Comparison of ENCODE assay signal across 1 cellular context in the genomic region with DNA sequence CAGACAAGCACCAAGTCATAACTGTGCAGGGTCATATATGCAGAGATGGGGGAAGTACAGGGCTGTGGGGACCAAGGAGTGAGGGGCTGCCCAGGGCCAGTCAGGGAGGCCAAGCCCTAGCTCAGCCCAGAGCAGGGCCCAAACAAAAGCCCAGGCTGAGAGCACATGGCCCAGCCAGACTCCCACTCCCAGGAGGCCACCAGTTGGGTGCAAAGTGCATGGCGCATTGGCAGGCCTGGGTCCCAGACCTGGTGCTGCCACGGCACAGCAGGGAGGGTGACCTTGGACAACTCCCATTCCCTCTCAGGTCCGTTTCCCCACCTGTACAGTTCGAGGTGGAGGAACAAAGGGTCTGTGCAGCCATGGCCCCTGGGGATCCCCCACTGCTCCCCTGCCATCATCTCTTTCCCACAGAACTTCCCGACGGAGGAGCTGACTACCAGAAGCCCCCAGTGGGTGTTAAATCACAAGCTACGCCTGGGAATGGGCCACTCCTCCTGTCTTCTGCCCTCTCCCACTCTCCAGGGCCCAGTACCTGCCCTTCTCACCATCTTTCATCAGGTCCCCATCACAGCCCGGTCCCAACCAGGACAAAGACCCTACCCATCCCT.
TF ChIP-seq lines count a peak whose summit lies in the region.

No MANE protein-coding gene starts in this region.

TF ChIP-seq in HepG2, 621 proteins besides CTCF, POLR2A, EP300 and RAD21 (continued from another document and continues in another):
- TF ChIP-seq ETS1 (CRISPR knock-in tag; IDR thresholded peaks at IDR 0.05) (no peak), ZNF605 (CRISPR knock-in tag; IDR thresholded peaks at IDR 0.05) (no peak; the same call in 1 of the 2 replicates), MLLT10 (CRISPR knock-in tag; IDR thresholded peaks at IDR 0.05) (no peak), ZNF10 (CRISPR knock-in tag; IDR thresholded peaks at IDR 0.05; ENCODE audit: borderline replicate concordance, low read depth) (no peak), ETV5 (CRISPR knock-in tag; IDR thresholded peaks at IDR 0.05; ENCODE audit: borderline replicate concordance) (peak; percentile 42; the same call in 1 of the 2 replicates), SP140L (CRISPR knock-in tag; IDR thresholded peaks at IDR 0.05; ENCODE audit: borderline replicate concordance) (no peak), ZFAT (CRISPR knock-in tag; conservative IDR thresholded peaks at IDR 0.05) (no peak), PPARG (CRISPR knock-in tag; conservative IDR thresholded peaks at IDR 0.05) (0 out of 2 replicates have a peak, but pooled peaks have one; percentile 16), ZNF180 (CRISPR knock-in tag; IDR thresholded peaks at IDR 0.05; ENCODE audit: borderline replicate concordance, low read depth) (no peak), RFX1 (IDR thresholded peaks at IDR 0.05) (no peak), FOXO1 (CRISPR knock-in tag; IDR thresholded peaks at IDR 0.05) (peak; percentile 50; the same call in 1 of the 2 replicates), ZNF781 (CRISPR knock-in tag; IDR thresholded peaks at IDR 0.05; ENCODE audit: borderline replicate concordance, not compliant biosample characterization) (peak; percentile 93), ZSCAN20 (CRISPR knock-in tag; IDR thresholded peaks at IDR 0.05; ENCODE audit: borderline replicate concordance) (no peak), MBNL3 (CRISPR knock-in tag; conservative IDR thresholded peaks at IDR 0.05) (no peak), ZFP1 (CRISPR knock-in tag; IDR thresholded peaks at IDR 0.05) (no peak), SPEN (CRISPR knock-in tag; IDR thresholded peaks at IDR 0.05; ENCODE audit: low read depth) (peak; percentile 95), ZBTB1 (CRISPR knock-in tag; IDR thresholded peaks at IDR 0.05; ENCODE audit: borderline replicate concordance) (no peak), SSRP1 (CRISPR knock-in tag; IDR thresholded peaks at IDR 0.05) (no peak; the same call in 1 of the 2 replicates), ZNF343 (CRISPR knock-in tag; IDR thresholded peaks at IDR 0.05) (no peak), NFYB (CRISPR knock-in tag; IDR thresholded peaks at IDR 0.05) (0 out of 2 replicates have a peak, but pooled peaks have one; percentile 23), ZHX2 (IDR thresholded peaks at IDR 0.05; ENCODE audit: low read depth) (no peak; the same call in 1 of the 2 replicates), ZHX2 (CRISPR knock-in tag; IDR thresholded peaks at IDR 0.05; ENCODE audit: borderline replicate concordance) (no peak), HDAC6 (IDR thresholded peaks at IDR 0.05; ENCODE audit: low read depth, low read length) (no peak), ZMYM4 (CRISPR knock-in tag; IDR thresholded peaks at IDR 0.05) (peak; percentile 64), ZFX (CRISPR knock-in tag; IDR thresholded peaks at IDR 0.05; ENCODE audit: low read depth) (peak; percentile 98), FOSL1 (CRISPR knock-in tag; IDR thresholded peaks at IDR 0.05; ENCODE audit: borderline replicate concordance) (no peak), ZNF121 (CRISPR knock-in tag; IDR thresholded peaks at IDR 0.05) (0 out of 2 replicates have a peak, but pooled peaks have one; percentile 25), ZNF512B (CRISPR knock-in tag; IDR thresholded peaks at IDR 0.05; ENCODE audit: borderline replicate concordance) (0 out of 2 replicates have a peak, but pooled peaks have one; percentile 25), SAP130 (CRISPR knock-in tag; IDR thresholded peaks at IDR 0.05; ENCODE audit: low read depth) (peak; percentile 92), ZBTB4 (CRISPR knock-in tag; IDR thresholded peaks at IDR 0.05; ENCODE audit: borderline replicate concordance) (0 out of 2 replicates have a peak, but pooled peaks have one; percentile 33)
- TF ChIP-seq, protein P1, sequence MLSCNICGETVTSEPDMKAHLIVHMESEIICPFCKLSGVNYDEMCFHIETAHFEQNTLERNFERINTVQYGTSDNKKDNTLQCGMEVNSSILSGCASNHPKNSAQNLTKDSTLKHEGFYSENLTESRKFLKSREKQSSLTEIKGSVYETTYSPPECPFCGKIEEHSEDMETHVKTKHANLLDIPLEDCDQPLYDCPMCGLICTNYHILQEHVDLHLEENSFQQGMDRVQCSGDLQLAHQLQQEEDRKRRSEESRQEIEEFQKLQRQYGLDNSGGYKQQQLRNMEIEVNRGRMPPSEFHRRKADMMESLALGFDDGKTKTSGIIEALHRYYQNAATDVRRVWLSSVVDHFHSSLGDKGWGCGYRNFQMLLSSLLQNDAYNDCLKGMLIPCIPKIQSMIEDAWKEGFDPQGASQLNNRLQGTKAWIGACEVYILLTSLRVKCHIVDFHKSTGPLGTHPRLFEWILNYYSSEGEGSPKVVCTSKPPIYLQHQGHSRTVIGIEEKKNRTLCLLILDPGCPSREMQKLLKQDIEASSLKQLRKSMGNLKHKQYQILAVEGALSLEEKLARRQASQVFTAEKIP (CRISPR knock-in tag; IDR thresholded peaks at IDR 0.05; ENCODE audit: borderline replicate concordance), result no peak
- TF ChIP-seq, protein P2, sequence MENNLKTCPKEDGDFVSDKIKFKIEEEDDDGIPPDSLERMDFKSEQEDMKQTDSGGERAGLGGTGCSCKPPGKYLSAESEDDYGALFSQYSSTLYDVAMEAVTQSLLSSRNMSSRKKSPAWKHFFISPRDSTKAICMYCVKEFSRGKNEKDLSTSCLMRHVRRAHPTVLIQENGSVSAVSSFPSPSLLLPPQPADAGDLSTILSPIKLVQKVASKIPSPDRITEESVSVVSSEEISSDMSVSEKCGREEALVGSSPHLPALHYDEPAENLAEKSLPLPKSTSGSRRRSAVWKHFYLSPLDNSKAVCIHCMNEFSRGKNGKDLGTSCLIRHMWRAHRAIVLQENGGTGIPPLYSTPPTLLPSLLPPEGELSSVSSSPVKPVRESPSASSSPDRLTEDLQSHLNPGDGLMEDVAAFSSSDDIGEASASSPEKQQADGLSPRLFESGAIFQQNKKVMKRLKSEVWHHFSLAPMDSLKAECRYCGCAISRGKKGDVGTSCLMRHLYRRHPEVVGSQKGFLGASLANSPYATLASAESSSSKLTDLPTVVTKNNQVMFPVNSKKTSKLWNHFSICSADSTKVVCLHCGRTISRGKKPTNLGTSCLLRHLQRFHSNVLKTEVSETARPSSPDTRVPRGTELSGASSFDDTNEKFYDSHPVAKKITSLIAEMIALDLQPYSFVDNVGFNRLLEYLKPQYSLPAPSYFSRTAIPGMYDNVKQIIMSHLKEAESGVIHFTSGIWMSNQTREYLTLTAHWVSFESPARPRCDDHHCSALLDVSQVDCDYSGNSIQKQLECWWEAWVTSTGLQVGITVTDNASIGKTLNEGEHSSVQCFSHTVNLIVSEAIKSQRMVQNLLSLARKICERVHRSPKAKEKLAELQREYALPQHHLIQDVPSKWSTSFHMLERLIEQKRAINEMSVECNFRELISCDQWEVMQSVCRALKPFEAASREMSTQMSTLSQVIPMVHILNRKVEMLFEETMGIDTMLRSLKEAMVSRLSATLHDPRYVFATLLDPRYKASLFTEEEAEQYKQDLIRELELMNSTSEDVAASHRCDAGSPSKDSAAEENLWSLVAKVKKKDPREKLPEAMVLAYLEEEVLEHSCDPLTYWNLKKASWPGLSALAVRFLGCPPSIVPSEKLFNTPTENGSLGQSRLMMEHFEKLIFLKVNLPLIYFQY (CRISPR knock-in tag; IDR thresholded peaks at IDR 0.05; ENCODE audit: borderline replicate concordance), result peak; percentile 92
- TF ChIP-seq, protein P3, sequence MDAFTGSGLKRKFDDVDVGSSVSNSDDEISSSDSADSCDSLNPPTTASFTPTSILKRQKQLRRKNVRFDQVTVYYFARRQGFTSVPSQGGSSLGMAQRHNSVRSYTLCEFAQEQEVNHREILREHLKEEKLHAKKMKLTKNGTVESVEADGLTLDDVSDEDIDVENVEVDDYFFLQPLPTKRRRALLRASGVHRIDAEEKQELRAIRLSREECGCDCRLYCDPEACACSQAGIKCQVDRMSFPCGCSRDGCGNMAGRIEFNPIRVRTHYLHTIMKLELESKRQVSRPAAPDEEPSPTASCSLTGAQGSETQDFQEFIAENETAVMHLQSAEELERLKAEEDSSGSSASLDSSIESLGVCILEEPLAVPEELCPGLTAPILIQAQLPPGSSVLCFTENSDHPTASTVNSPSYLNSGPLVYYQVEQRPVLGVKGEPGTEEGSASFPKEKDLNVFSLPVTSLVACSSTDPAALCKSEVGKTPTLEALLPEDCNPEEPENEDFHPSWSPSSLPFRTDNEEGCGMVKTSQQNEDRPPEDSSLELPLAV (CRISPR knock-in tag; conservative IDR thresholded peaks at IDR 0.05; ENCODE audit: low read depth), result no peak
- TF ChIP-seq, protein P4, sequence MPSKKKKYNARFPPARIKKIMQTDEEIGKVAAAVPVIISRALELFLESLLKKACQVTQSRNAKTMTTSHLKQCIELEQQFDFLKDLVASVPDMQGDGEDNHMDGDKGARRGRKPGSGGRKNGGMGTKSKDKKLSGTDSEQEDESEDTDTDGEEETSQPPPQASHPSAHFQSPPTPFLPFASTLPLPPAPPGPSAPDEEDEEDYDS (CRISPR knock-in tag; IDR thresholded peaks at IDR 0.05), result peak; percentile 68
